14 cellular contexts compared by ENCODE assay signal in the genomic region with DNA sequence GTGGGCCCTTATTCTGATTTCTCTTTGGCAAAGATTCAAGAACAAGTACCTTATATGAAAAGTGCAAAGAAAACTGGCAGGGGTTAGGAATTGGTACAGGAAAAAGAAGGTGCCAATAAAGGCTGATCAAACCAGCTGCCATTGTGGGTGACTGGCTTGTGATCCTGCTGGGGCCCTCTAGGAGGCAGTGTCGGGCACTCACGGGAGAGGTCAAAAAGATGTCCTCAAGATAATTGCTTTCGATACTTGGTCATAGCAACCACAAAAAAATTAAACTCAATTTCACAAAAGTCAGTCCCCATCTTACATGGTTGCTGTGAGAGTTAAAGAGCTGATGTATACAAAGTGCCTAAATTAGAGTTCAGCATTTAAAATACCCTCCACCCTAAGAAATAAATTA. TPM values are rescaled to one million over a fixed set of nuclear protein-coding genes. Genes with fewer than 3 reads are reported as not detected.
DNase-seq lines count a peak whose midpoint lies in the region; ATAC-seq and TF ChIP-seq lines count a peak whose summit lies in the region.
"Had no signal": no experiment of that assay in that cellular context is flagged by ENCODE, and none has a peak within 500 bp of the region (broad histone marks: within the 10 kb centered on the region; RNA-seq: fewer than 3 reads in every experiment).

No MANE protein-coding gene starts in this region.

- H3K4me3 Mint-ChIP-seq in activated T-cell treated with anti-CD3 and anti-CD28 coated beads, Interleukin-2, amount 50 U/mL, for 24 hours = no peak overlapping the region
- H3K4me3 Mint-ChIP-seq: activated B cell treated with CpG ODN at 0.5 μM for 24 hours; CD4-positive, alpha-beta T cell; stimulated activated naive B cell treated with anti-CD40 and anti-IgM and Interleukin-4, amounts not matched to agents 10 μg/mL and 1 μg/mL and 100 μg/mL, for 72 hours had no signal

- H3K27ac Mint-ChIP-seq in activated T-cell treated with anti-CD3 and anti-CD28 coated beads, Interleukin-2, amount 50 U/mL, for 24 hours = no peak overlapping the region
- H3K27ac Mint-ChIP-seq: activated B cell treated with CpG ODN at 0.5 μM for 24 hours; CD4-positive, alpha-beta T cell; stimulated activated naive B cell treated with anti-CD40 and anti-IgM and Interleukin-4, amounts not matched to agents 10 μg/mL and 1 μg/mL and 100 μg/mL, for 72 hours had no signal

- no peaks in the 10 kb centered on the region for H3K4me1 Mint-ChIP-seq in activated T-cell treated with anti-CD3 and anti-CD28 coated beads, Interleukin-2, amount 50 U/mL, for 24 hours (ENCODE audit: low read depth)
- H3K4me1 Mint-ChIP-seq: activated B cell treated with CpG ODN at 0.5 μM for 24 hours; stimulated activated naive B cell treated with anti-CD40 and anti-IgM and Interleukin-4, amounts not matched to agents 10 μg/mL and 1 μg/mL and 100 μg/mL, for 72 hours had no signal

- ATAC-seq in RWPE2 (ENCODE audit: low read depth) = no peak
- ATAC-seq: gastroesophageal sphincter; stimulated activated naive B cell treated with anti-CD40 and anti-IgM and Interleukin-4, amounts not matched to agents 10 μg/mL and 1 μg/mL and 100 μg/mL, for 72 hours had no signal

- H3K27me3 ChIP-seq in BE2C (no peaks in the 10 kb centered on the region), RWPE2 (ENCODE audit: insufficient read depth, poor library complexity, severe bottlenecking) (no peaks in the 10 kb centered on the region)
- H3K27me3 ChIP-seq: gastroesophageal sphincter, ovary had no signal

- peaks cover 3% of the 10 kb centered on the region for H3K27me3 Mint-ChIP-seq in activated T-cell treated with anti-CD3 and anti-CD28 coated beads, Interleukin-2, amount 50 U/mL, for 24 hours
- H3K27me3 Mint-ChIP-seq: CD4-positive, alpha-beta T cell; stimulated activated naive B cell treated with anti-CD40 and anti-IgM and Interleukin-4, amounts not matched to agents 10 μg/mL and 1 μg/mL and 100 μg/mL, for 72 hours had no signal

- peaks cover 9% of the 10 kb centered on the region for H3K9me3 Mint-ChIP-seq in activated T-cell treated with anti-CD3 and anti-CD28 coated beads, Interleukin-2, amount 50 U/mL, for 24 hours
- H3K9me3 Mint-ChIP-seq: CD4-positive, alpha-beta T cell had no signal

- no peak for DNase-seq in BE2C
- no peak for DNase-seq in GM13977 (ENCODE audit: low spot score)
- DNase-seq in RWPE2 (ENCODE audit: low spot score) = no peak
- no peak for DNase-seq in foreskin fibroblast
- DNase-seq in ecto neural progenitor cell (ENCODE audit: low spot score) = no peak
- DNase-seq in GM19238 (ENCODE audit: insufficient read length, low spot score) = no peak
- no peak for DNase-seq in NCI-H510A treated with DMSO at 0.1 percent for 48 hours (lab: John Stamatoyannopoulos, UW)
- DNase-seq in activated T-cell treated with anti-CD3 and anti-CD28 coated beads, Interleukin-2, amount 50 U/mL, for 24 hours = no peak
- DNase-seq: activated B cell treated with CpG ODN at 0.5 μM for 24 hours; CD4-positive, alpha-beta T cell; left ventricle myocardium inferior; ovary; stimulated activated naive B cell treated with anti-CD40 and anti-IgM and Interleukin-4, amounts not matched to agents 10 μg/mL and 1 μg/mL and 100 μg/mL, for 72 hours had no signal

- H3K4me1 ChIP-seq in BE2C (no peaks in the 10 kb centered on the region), RWPE2 (ENCODE audit: insufficient read depth, poor library complexity, severe bottlenecking) (no peaks in the 10 kb centered on the region)
- H3K4me1 ChIP-seq: gastroesophageal sphincter, left ventricle myocardium inferior had no signal

- in situ Hi-C loops in GM13977 (cut with MboI; ENCODE audit: low pct_unique_long_range_greater_than_20kb, low sequenced_read_pairs, unreplicated experiment) = no loop called here

- no peak overlapping the region for H3K4me3 ChIP-seq in BE2C (ENCODE audit: low read depth, low read length)
- H3K4me3 ChIP-seq in RWPE2 (ENCODE audit: severe bottlenecking) = no peak overlapping the region
- no peak overlapping the region for H3K4me3 ChIP-seq in foreskin fibroblast (ENCODE audit: low read depth in 1 of 2, low read length in 2 of 2)
- H3K4me3 ChIP-seq: gastroesophageal sphincter, left ventricle myocardium inferior, ovary had no signal

- H3K9me3 ChIP-seq in BE2C (no peaks in the 10 kb centered on the region), RWPE2 (ENCODE audit: severe bottlenecking) (no peaks in the 10 kb centered on the region)
- H3K9me3 ChIP-seq: ovary had no signal

- no peaks in the 10 kb centered on the region for H3K36me3 ChIP-seq in BE2C
- H3K36me3 ChIP-seq in RWPE2 (ENCODE audit: low read depth) = no peaks in the 10 kb centered on the region
- H3K36me3 ChIP-seq: gastroesophageal sphincter, left ventricle myocardium inferior, ovary had no signal

- no peak overlapping the region for H3K27ac ChIP-seq in RWPE2 (ENCODE audit: poor library complexity, severe bottlenecking)
- H3K27ac ChIP-seq: gastroesophageal sphincter, left ventricle myocardium inferior, ovary had no signal

- H3K36me3 Mint-ChIP-seq in activated T-cell treated with anti-CD3 and anti-CD28 coated beads, Interleukin-2, amount 50 U/mL, for 24 hours (ENCODE audit: low read depth) = no peaks in the 10 kb centered on the region
- H3K36me3 Mint-ChIP-seq: stimulated activated naive B cell treated with anti-CD40 and anti-IgM and Interleukin-4, amounts not matched to agents 10 μg/mL and 1 μg/mL and 100 μg/mL, for 72 hours had no signal

- TF ChIP-seq CTCF in BE2C (IDR thresholded peaks at IDR 0.05; ENCODE audit: low read depth, low read length) (peak; percentile 27), GM13977 (IDR thresholded peaks at IDR 0.05; ENCODE audit: extremely low read depth, insufficient read depth, missing control alignments) (peak; percentile 44), RWPE2 (IDR thresholded peaks at IDR 0.05; ENCODE audit: poor library complexity, severe bottlenecking) (peak; percentile 19), foreskin fibroblast (IDR thresholded peaks at IDR 0.05; ENCODE audit: low read depth, low read length) (peak; percentile 10)

RNA-seq across cellular contexts. Expression of a gene that starts 31.0 kb away (rescaled TPM):
- polyA plus RNA-seq in BE2C (2012; ENCODE audit: insufficient read depth, insufficient read length, low read depth) = not detected

RNA-seq across cellular contexts. Expression of a gene that starts 58.0 kb away (rescaled TPM):
- 4.9 TPM for polyA plus RNA-seq in BE2C (2012; ENCODE audit: insufficient read depth, insufficient read length, low read depth)
